2 cellular contexts compared by ENCODE assay signal in genomic region chr19:40813182-40813581, GRCh38.
TF ChIP-seq lines count a peak whose summit lies in the region.

No MANE protein-coding gene starts in this region.

TF ChIP-seq in A549, 52 proteins besides CTCF, POLR2A, EP300 and RAD21:
- TF ChIP-seq REST (IDR thresholded peaks at IDR 0.05) = no peak
- TF ChIP-seq FOXS1 (CRISPR knock-in tag; IDR thresholded peaks at IDR 0.05) = no peak

TF ChIP-seq in HEK293, 187 proteins besides CTCF, POLR2A, EP300 and RAD21 (continued from another document):
- TF ChIP-seq TSHZ1 (tag by site-specific recombination; IDR thresholded peaks at IDR 0.05; ENCODE audit: borderline replicate concordance) = no peak
- no peak for TF ChIP-seq ZNF621 (tag by site-specific recombination; IDR thresholded peaks at IDR 0.05)
- peak; percentile 49; the same call in 1 of the 2 replicates for TF ChIP-seq ZNF600 (tag by site-specific recombination; IDR thresholded peaks at IDR 0.05)
- TF ChIP-seq ZNF664 (tag by site-specific recombination; IDR thresholded peaks at IDR 0.05) = no peak
- no peak for TF ChIP-seq ZSCAN16 (tag by site-specific recombination; IDR thresholded peaks at IDR 0.05)
- no peak for TF ChIP-seq ZNF223 (tag by site-specific recombination; IDR thresholded peaks at IDR 0.05)
- TF ChIP-seq ZNF48 (tag by site-specific recombination; IDR thresholded peaks at IDR 0.05) = no peak
- peak; percentile 36; the same call in 1 of the 2 replicates for TF ChIP-seq EGR2 (tag by site-specific recombination; IDR thresholded peaks at IDR 0.05; ENCODE audit: low read depth)
- peak; percentile 81 for TF ChIP-seq PRDM10 (tag by site-specific recombination; IDR thresholded peaks at IDR 0.05)
- TF ChIP-seq ZNF133 (tag by site-specific recombination; IDR thresholded peaks at IDR 0.05) = no peak
